Comparison of ENCODE assay signal across 8 cellular contexts in genomic region chr7:100563809-100564400, GRCh38. TPM values are rescaled to one million over a fixed set of nuclear protein-coding genes. Genes with fewer than 3 reads are reported as not detected.
DNase-seq lines count a peak whose midpoint lies in the region; ATAC-seq and TF ChIP-seq lines count a peak whose summit lies in the region.

No MANE protein-coding gene starts in this region.

- H2BK120ac ChIP-seq in mesendoderm (ENCODE audit: low read depth, low read length) = no peak overlapping the region

- H3K4me3 Mint-ChIP-seq in activated CD8-positive, alpha-beta T cell treated with anti-CD3 and anti-CD28 coated beads for 36 hours = no peak overlapping the region

- CTCF ChIA-PET in activated CD8-positive, alpha-beta T cell treated with anti-CD3 and anti-CD28 coated beads for 36 hours (lab: Charles Lee) = interaction anchor here (1.2 to 4.7 kb wide), 25 partner anchors 10 to 162 kb away, joined by 3 to 39 read pairs (median 5); partner anchors contain the start of genes AGFG2, FBXO24, LRCH4 and MOSPD3

- DNase-seq in AG08396 (ENCODE audit: low spot score) (peak; percentile 86), NCI-H748 treated with DMSO at 0.1 percent for 48 hours (lab: John Stamatoyannopoulos, UW) (peak; percentile 33), mesendoderm (peak; percentile 81)
- DNase-seq in activated CD8-positive, alpha-beta T cell treated with anti-CD3 and anti-CD28 coated beads for 36 hours = peak; percentile 92
- peak; percentile 56 to 70 (median 60) for DNase-seq in effector memory CD4-positive, alpha-beta T cell
- peak; percentile 95 for DNase-seq in stimulated activated CD8-positive, alpha-beta memory T cell treated with anti-CD3 and anti-CD28 coated beads, Interleukin-4, amount 100 ng/mL, for 48 hours

- peaks cover 32% of the 10 kb centered on the region for H3K36me3 ChIP-seq in effector memory CD4-positive, alpha-beta T cell (ENCODE audit: control insufficient read depth, insufficient read depth, low read length)
- H3K36me3 ChIP-seq in mesendoderm (ENCODE audit: control insufficient read depth, insufficient read depth, low read length) = no peaks in the 10 kb centered on the region

- H4K8ac ChIP-seq in mesendoderm (ENCODE audit: low read depth, low read length) = no peak overlapping the region

- no peak overlapping the region for H3K9ac ChIP-seq in mesendoderm (ENCODE audit: low read length)

- intact Hi-C loops in activated CD8-positive, alpha-beta T cell treated with anti-CD3 and anti-CD28 coated beads for 36 hours (cut with micrococcal nuclease) = no loop called here

- TF ChIP-seq POLR2A in GM18951 (IDR thresholded peaks at IDR 0.05; ENCODE audit: extremely low read depth, insufficient read depth, insufficient read length) = peak; percentile 22

- H3K4me3 ChIP-seq in effector memory CD4-positive, alpha-beta T cell (ENCODE audit: insufficient read depth, low read depth, low read length, poor library complexity, severe bottlenecking) = no peak overlapping the region
- no peak overlapping the region for H3K4me3 ChIP-seq in mesendoderm (ENCODE audit: low read length)

- H3K4me2 ChIP-seq in mesendoderm (ENCODE audit: low read length) = no peak overlapping the region

- H3K27me3 Mint-ChIP-seq in activated CD8-positive, alpha-beta T cell treated with anti-CD3 and anti-CD28 coated beads for 36 hours = no peaks in the 10 kb centered on the region

- no peak overlapping the region for H2AK5ac ChIP-seq in mesendoderm (ENCODE audit: low read length)

- TF ChIP-seq CTCF in activated CD8-positive, alpha-beta T cell treated with anti-CD3 and anti-CD28 coated beads for 36 hours (IDR thresholded peaks at IDR 0.05) = peak; percentile 95

- peak; percentile 76 for ATAC-seq in activated CD8-positive, alpha-beta T cell treated with anti-CD3 and anti-CD28 coated beads for 36 hours
- ATAC-seq in HG03432 (IDR thresholded peaks at IDR 0.05; ENCODE audit: unreplicated experiment) = no peak

- H3K9me3 ChIP-seq in effector memory CD4-positive, alpha-beta T cell (ENCODE audit: control insufficient read depth, low read length) = no peaks in the 10 kb centered on the region

- H3K36me3 Mint-ChIP-seq in activated CD8-positive, alpha-beta T cell treated with anti-CD3 and anti-CD28 coated beads for 36 hours (ENCODE audit: low read depth) = peaks cover 25% of the 10 kb centered on the region

- H3K18ac ChIP-seq in mesendoderm (ENCODE audit: low read length) = no peak overlapping the region

- no peaks in the 10 kb centered on the region for H3K79me2 ChIP-seq in mesendoderm (ENCODE audit: control insufficient read depth, insufficient read depth, low read length)

- no peak overlapping the region for H3K4ac ChIP-seq in mesendoderm (ENCODE audit: low read depth, low read length)

- H3K56ac ChIP-seq in mesendoderm (ENCODE audit: low read length) = no peak overlapping the region

- H3K79me1 ChIP-seq in mesendoderm (ENCODE audit: low read length) = no peaks in the 10 kb centered on the region

- WGBS in mesendoderm (ENCODE audit: extremely low coverage, insufficient coverage, low lambda C conversion rate) = no CpG with 5 or more reads among the region's 12 CpGs

- no peak overlapping the region for H3K27ac Mint-ChIP-seq in activated CD8-positive, alpha-beta T cell treated with anti-CD3 and anti-CD28 coated beads for 36 hours

- in situ Hi-C loops in GM18951 (cut with MboI; ENCODE audit: low sequenced_read_pairs, unreplicated experiment) = no loop called here

- no peak overlapping the region for H4K5ac ChIP-seq in mesendoderm (ENCODE audit: low read length)

- no peak overlapping the region for H3K23ac ChIP-seq in mesendoderm (ENCODE audit: low read length)

- H3K27ac ChIP-seq in effector memory CD4-positive, alpha-beta T cell (ENCODE audit: insufficient read depth, low read length, poor library complexity, severe bottlenecking) = peak overlapping the region; percentile 21
- H3K27ac ChIP-seq in mesendoderm (ENCODE audit: low read depth, low read length) = no peak overlapping the region

- H3K4me1 ChIP-seq in effector memory CD4-positive, alpha-beta T cell (ENCODE audit: control insufficient read depth, insufficient read depth, low read length, poor library complexity, severe bottlenecking) = peaks cover 15% of the 10 kb centered on the region
- H3K4me1 ChIP-seq in mesendoderm (ENCODE audit: control insufficient read depth, low read depth, low read length) = no peaks in the 10 kb centered on the region

- POLR2A ChIA-PET in activated CD8-positive, alpha-beta T cell treated with anti-CD3 and anti-CD28 coated beads for 36 hours (lab: Charles Lee) = interaction anchor here (1.0 to 2.6 kb wide), 6 partner anchors 13 to 142 kb away, joined by 3 to 7 read pairs (median 4); partner anchors contain the start of gene POP7

- H3K4me1 Mint-ChIP-seq in activated CD8-positive, alpha-beta T cell treated with anti-CD3 and anti-CD28 coated beads for 36 hours (ENCODE audit: low read depth) = peaks cover 26% of the 10 kb centered on the region

- H3K27me3 ChIP-seq in effector memory CD4-positive, alpha-beta T cell (replicated peaks; ENCODE audit: control insufficient read depth, insufficient read depth, low read length, poor library complexity, severe bottlenecking) = no peaks in the 10 kb centered on the region
- no peaks in the 10 kb centered on the region for H3K27me3 ChIP-seq in mesendoderm (ENCODE audit: insufficient read depth, low read length, poor library complexity)

- no peak overlapping the region for H2BK5ac ChIP-seq in mesendoderm (ENCODE audit: low read length)

- H2BK15ac ChIP-seq in mesendoderm (replicated peaks; ENCODE audit: low read depth) = no peak overlapping the region

- H3K9me3 Mint-ChIP-seq in activated CD8-positive, alpha-beta T cell treated with anti-CD3 and anti-CD28 coated beads for 36 hours = no peaks in the 10 kb centered on the region

RNA-seq across cellular contexts. Expression of gene SAP25, which starts 9.8 kb away (rescaled TPM):
- 10 to 100 TPM in 1 of 2 experiments, 1 to 10 TPM in 1; 9.9 to 12.8 TPM for total RNA-seq in activated CD8-positive, alpha-beta T cell treated with anti-CD3 and anti-CD28 coated beads for 36 hours
- 3.2 TPM for polyA plus RNA-seq in mesendoderm (2013, experiment 1 of 2)
- polyA plus RNA-seq in mesendoderm (2013, experiment 2 of 2) = 3.2 TPM

RNA-seq across cellular contexts. Expression of gene LRCH4, which starts 22.0 kb away (rescaled TPM):
- total RNA-seq in activated CD8-positive, alpha-beta T cell treated with anti-CD3 and anti-CD28 coated beads for 36 hours = 10 to 100 TPM; 77.7 to 78.7 TPM
- 20.9 TPM for polyA plus RNA-seq in mesendoderm (2013, experiment 1 of 2)
- 20.1 TPM for polyA plus RNA-seq in mesendoderm (2013, experiment 2 of 2)

RNA-seq across cellular contexts. Expression of gene FBXO24, which starts 22.2 kb away (rescaled TPM):
- 1 to 10 TPM; 1.4 to 1.5 TPM for total RNA-seq in activated CD8-positive, alpha-beta T cell treated with anti-CD3 and anti-CD28 coated beads for 36 hours
- 0.13 TPM for polyA plus RNA-seq in mesendoderm (2013, experiment 1 of 2)
- 0.11 TPM for polyA plus RNA-seq in mesendoderm (2013, experiment 2 of 2)

RNA-seq across cellular contexts. Expression of gene AGFG2, which starts 24.9 kb away (rescaled TPM):
- total RNA-seq in activated CD8-positive, alpha-beta T cell treated with anti-CD3 and anti-CD28 coated beads for 36 hours = 10 to 100 TPM; 45.6 to 45.8 TPM
- 5.6 TPM for polyA plus RNA-seq in mesendoderm (2013, experiment 1 of 2)
- polyA plus RNA-seq in mesendoderm (2013, experiment 2 of 2) = 5.4 TPM

RNA-seq across cellular contexts. Expression of gene PCOLCE, which starts 38.3 kb away (rescaled TPM):
- 1 to 10 TPM; 3.9 to 4.6 TPM for total RNA-seq in activated CD8-positive, alpha-beta T cell treated with anti-CD3 and anti-CD28 coated beads for 36 hours
- 32.1 TPM for polyA plus RNA-seq in mesendoderm (2013, experiment 1 of 2)
- polyA plus RNA-seq in mesendoderm (2013, experiment 2 of 2) = 33.1 TPM

Comparison
In these comparisons a context has a peak if more than half of its experiments do, and no peak if none do; other contexts are left out.
1. DNase-seq: peak in every context shown above with its lines; median percentile 95 in stimulated activated CD8-positive, alpha-beta memory T cell treated with anti-CD3 and anti-CD28 coated beads, Interleukin-4, amount 100 ng/mL, for 48 hours; 92 in activated CD8-positive, alpha-beta T cell treated with anti-CD3 and anti-CD28 coated beads for 36 hours; 86 in AG08396; 81 in mesendoderm; 60 in effector memory CD4-positive, alpha-beta T cell; 33 in NCI-H748 treated with DMSO at 0.1 percent for 48 hours.